20 cellular contexts compared by ENCODE assay signal in the genomic region with DNA sequence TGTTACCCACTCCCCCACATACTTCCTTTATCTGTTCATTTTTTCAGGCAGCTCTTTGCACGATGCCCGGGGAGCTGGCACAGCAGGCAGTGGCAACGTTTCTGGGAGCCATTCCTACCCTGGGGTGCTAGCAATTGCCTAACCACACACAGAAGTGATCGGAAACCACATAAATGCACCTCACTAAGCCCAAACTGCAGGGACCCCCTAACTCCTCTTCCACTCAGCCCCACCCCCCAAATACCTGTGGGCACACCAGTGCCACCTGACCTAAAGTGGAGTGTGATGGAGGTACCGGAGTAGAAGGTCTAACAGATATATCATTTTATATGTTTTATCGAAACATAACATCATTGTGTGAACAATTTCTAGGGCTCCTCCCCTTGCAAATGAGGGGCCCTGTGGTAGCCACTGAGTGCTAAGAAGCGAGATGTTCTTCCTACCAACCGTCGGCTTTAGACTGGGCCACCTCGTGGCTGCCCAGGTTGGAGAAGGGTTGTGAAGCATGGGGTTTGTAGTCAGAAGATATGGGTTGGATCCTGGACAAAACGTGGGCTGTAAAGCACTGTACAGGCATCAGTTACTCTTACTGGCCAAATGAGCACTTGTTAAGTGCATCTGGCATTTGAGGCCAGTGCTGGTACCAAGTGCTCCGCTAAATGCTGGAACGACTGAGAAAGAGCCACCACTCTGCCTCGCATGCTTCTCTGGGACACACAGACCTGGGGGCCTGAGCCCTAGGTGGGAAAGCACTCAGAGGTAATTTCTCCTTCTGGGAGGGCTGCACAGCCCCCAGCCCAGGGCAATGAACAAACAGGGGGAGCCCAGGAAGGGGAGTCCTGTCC. TPM values are rescaled to one million over a fixed set of nuclear protein-coding genes. Genes with fewer than 3 reads are reported as not detected.
DNase-seq lines count a peak whose midpoint lies in the region; ATAC-seq and TF ChIP-seq lines count a peak whose summit lies in the region.
"Had no signal": no experiment of that assay in that cellular context is flagged by ENCODE, and none has a peak within 500 bp of the region (broad histone marks: within the 10 kb centered on the region; RNA-seq: fewer than 3 reads in every experiment).

No MANE protein-coding gene starts in this region.

- H3K27ac ChIP-seq in osteoblast (ENCODE audit: low read depth, low read length) (no peak overlapping the region), vagina (peak overlapping the region; percentile 6)
- H3K27ac ChIP-seq: C4-2B, GM23248 had no signal

- no peaks in the 10 kb centered on the region for H3K9me3 ChIP-seq in osteoblast (ENCODE audit: low read depth, low read length)
- H3K9me3 ChIP-seq in vagina = no peaks in the 10 kb centered on the region

- DNase-seq in activated naive CD8-positive, alpha-beta T cell treated with anti-CD3 and anti-CD28 coated beads, Interleukin-2, amount 10 ng/mL, durations not matched to agents 7 days and 5 days = peak; percentile 15
- no peak for DNase-seq in activated naive CD8-positive, alpha-beta T cell treated with anti-CD3 and anti-CD28 coated beads for 36 hours
- DNase-seq in glutamatergic neuron = peak; percentile 12
- DNase-seq in osteoblast (ENCODE audit: insufficient read length, low spot score, missing footprints) = peak; percentile 65
- DNase-seq in vagina (ENCODE audit: extremely low spot score in 2 of 2) = no peak
- no peak for DNase-seq in NCI-H1092 treated with DMSO at 0.1 percent for 48 hours (lab: John Stamatoyannopoulos, UW)
- DNase-seq in HUDEP-2 (lab: John Stamatoyannopoulos, UW; ENCODE audit: unreplicated experiment in 76 of 76) = no peak
- DNase-seq in NCI-H524 (lab: John Stamatoyannopoulos, UW) = no peak
- DNase-seq: DMS 273 treated with DMSO at 0.1 percent for 48 hours, GDM1, GM23248, NCI-H1417, NCI-H187 treated with DMSO at 0.1 percent for 48 hours, NCI-H2171, NCI-H446, OCI-M1 had no signal

- no peak overlapping the region for H2AFZ ChIP-seq in osteoblast (ENCODE audit: low read length)
- H2AFZ ChIP-seq: GM23248 had no signal

- no peaks in the 10 kb centered on the region for H3K9me3 Mint-ChIP-seq in activated naive CD8-positive, alpha-beta T cell treated with anti-CD3 and anti-CD28 coated beads, Interleukin-2, amount 10 ng/mL, durations not matched to agents 7 days and 5 days
- H3K9me3 Mint-ChIP-seq in activated naive CD8-positive, alpha-beta T cell treated with anti-CD3 and anti-CD28 coated beads for 36 hours = peaks cover 9% of the 10 kb centered on the region
- peaks cover 9% of the 10 kb centered on the region for H3K9me3 Mint-ChIP-seq in glutamatergic neuron (ENCODE audit: unreplicated experiment)

- POLR2A ChIA-PET in activated naive CD8-positive, alpha-beta T cell treated with anti-CD3 and anti-CD28 coated beads, Interleukin-2, amount 10 ng/mL, durations not matched to agents 7 days and 5 days (lab: Charles Lee) = no interaction called here

- no peaks in the 10 kb centered on the region for H3K36me3 Mint-ChIP-seq in activated naive CD8-positive, alpha-beta T cell treated with anti-CD3 and anti-CD28 coated beads, Interleukin-2, amount 10 ng/mL, durations not matched to agents 7 days and 5 days
- H3K36me3 Mint-ChIP-seq in activated naive CD8-positive, alpha-beta T cell treated with anti-CD3 and anti-CD28 coated beads for 36 hours = no peaks in the 10 kb centered on the region
- no peaks in the 10 kb centered on the region for H3K36me3 Mint-ChIP-seq in glutamatergic neuron (ENCODE audit: unreplicated experiment)

- H3K79me2 ChIP-seq in osteoblast (ENCODE audit: insufficient read depth, low read length) = no peaks in the 10 kb centered on the region

- H3K4me3 ChIP-seq in osteoblast (ENCODE audit: insufficient read depth, low read length) = no peak overlapping the region
- H3K4me3 ChIP-seq in vagina = no peak overlapping the region
- H3K4me3 ChIP-seq: GM12878, GM23248 had no signal

- no peak for TF ChIP-seq POLR2A in vagina (IDR thresholded peaks at IDR 0.05)

- H3K36me3 ChIP-seq in osteoblast (ENCODE audit: insufficient read depth, low read length) = no peaks in the 10 kb centered on the region
- no peaks in the 10 kb centered on the region for H3K36me3 ChIP-seq in vagina

- no peaks in the 10 kb centered on the region for H3K4me1 ChIP-seq in osteoblast (ENCODE audit: insufficient read depth, low read length)
- peaks cover 8% of the 10 kb centered on the region for H3K4me1 ChIP-seq in vagina

- ATAC-seq in activated naive CD8-positive, alpha-beta T cell treated with anti-CD3 and anti-CD28 coated beads, Interleukin-2, amount 10 ng/mL, durations not matched to agents 7 days and 5 days (ENCODE audit: low read depth) = no peak
- ATAC-seq: GM12878, HCT116 had no signal

- H3K27me3 ChIP-seq in osteoblast (ENCODE audit: insufficient read depth, low read length) (peaks cover 32% of the 10 kb centered on the region), vagina (no peaks in the 10 kb centered on the region)

- H3K4me2 ChIP-seq in osteoblast (ENCODE audit: insufficient read depth, low read length) = no peak overlapping the region

- TF ChIP-seq CTCF in glutamatergic neuron (IDR thresholded peaks at IDR 0.05; ENCODE audit: partially characterized antibody, unreplicated experiment) (no peak), osteoblast (IDR thresholded peaks at IDR 0.05; ENCODE audit: extremely low read depth, low read depth, low read length) (no peak), vagina (IDR thresholded peaks at IDR 0.05) (no peak)

- intact Hi-C loops in vagina (cut with DNase I) = no loop called here

- H3K27me3 Mint-ChIP-seq in activated naive CD8-positive, alpha-beta T cell treated with anti-CD3 and anti-CD28 coated beads, Interleukin-2, amount 10 ng/mL, durations not matched to agents 7 days and 5 days = peaks cover 7% of the 10 kb centered on the region
- H3K27me3 Mint-ChIP-seq in activated naive CD8-positive, alpha-beta T cell treated with anti-CD3 and anti-CD28 coated beads for 36 hours = peaks cover 9% of the 10 kb centered on the region
- peaks cover 5% of the 10 kb centered on the region for H3K27me3 Mint-ChIP-seq in glutamatergic neuron (ENCODE audit: unreplicated experiment)

- no peak overlapping the region for H3K4me3 Mint-ChIP-seq in activated naive CD8-positive, alpha-beta T cell treated with anti-CD3 and anti-CD28 coated beads, Interleukin-2, amount 10 ng/mL, durations not matched to agents 7 days and 5 days
- H3K4me3 Mint-ChIP-seq in activated naive CD8-positive, alpha-beta T cell treated with anti-CD3 and anti-CD28 coated beads for 36 hours = no peak overlapping the region
- no peak overlapping the region for H3K4me3 Mint-ChIP-seq in glutamatergic neuron (ENCODE audit: unreplicated experiment)

- no peaks in the 10 kb centered on the region for H4K20me1 ChIP-seq in osteoblast (ENCODE audit: insufficient read depth, low read length)

- H3K4me1 Mint-ChIP-seq in activated naive CD8-positive, alpha-beta T cell treated with anti-CD3 and anti-CD28 coated beads, Interleukin-2, amount 10 ng/mL, durations not matched to agents 7 days and 5 days = peaks cover 3% of the 10 kb centered on the region
- peaks cover 2% of the 10 kb centered on the region for H3K4me1 Mint-ChIP-seq in activated naive CD8-positive, alpha-beta T cell treated with anti-CD3 and anti-CD28 coated beads for 36 hours
- H3K4me1 Mint-ChIP-seq in glutamatergic neuron (ENCODE audit: low read depth, unreplicated experiment) = peaks cover 11% of the 10 kb centered on the region

- H3K27ac Mint-ChIP-seq in activated naive CD8-positive, alpha-beta T cell treated with anti-CD3 and anti-CD28 coated beads, Interleukin-2, amount 10 ng/mL, durations not matched to agents 7 days and 5 days = no peak overlapping the region
- no peak overlapping the region for H3K27ac Mint-ChIP-seq in activated naive CD8-positive, alpha-beta T cell treated with anti-CD3 and anti-CD28 coated beads for 36 hours
- H3K27ac Mint-ChIP-seq in glutamatergic neuron (ENCODE audit: unreplicated experiment) = no peak overlapping the region

RNA-seq across cellular contexts. Expression of a gene that starts 2.8 kb away (rescaled TPM):
- not detected for total RNA-seq in activated naive CD8-positive, alpha-beta T cell treated with anti-CD3 and anti-CD28 coated beads, Interleukin-2, amount 10 ng/mL, durations not matched to agents 7 days and 5 days
- total RNA-seq in activated naive CD8-positive, alpha-beta T cell treated with anti-CD3 and anti-CD28 coated beads for 36 hours = not detected
- total RNA-seq in glutamatergic neuron (ENCODE audit: unreplicated experiment) (not detected), osteoblast (not detected in 2 replicates), vagina (not detected)
- total RNA-seq: GM12878, GM23248, RPMI7951 had no signal

RNA-seq across cellular contexts. Expression of a gene that starts 35.0 kb away (rescaled TPM):
- total RNA-seq in activated naive CD8-positive, alpha-beta T cell treated with anti-CD3 and anti-CD28 coated beads, Interleukin-2, amount 10 ng/mL, durations not matched to agents 7 days and 5 days = not detected
- not detected for total RNA-seq in activated naive CD8-positive, alpha-beta T cell treated with anti-CD3 and anti-CD28 coated beads for 36 hours
- 1.0 TPM for total RNA-seq in glutamatergic neuron (ENCODE audit: unreplicated experiment)
- total RNA-seq in osteoblast = 39.4 and 41.5 TPM in 2 replicates
- total RNA-seq in vagina = 84.5 TPM
- total RNA-seq: GM12878, RPMI7951 had no signal

Comparison
In these comparisons a context has a peak if more than half of its experiments do, and no peak if none do; other contexts are left out.
1. DNase-seq: peak in activated naive CD8-positive, alpha-beta T cell treated with anti-CD3 and anti-CD28 coated beads, Interleukin-2, amount 10 ng/mL, durations not matched to agents 7 days and 5 days (single experiment), glutamatergic neuron (single experiment) and osteoblast (single experiment); none in activated naive CD8-positive, alpha-beta T cell treated with anti-CD3 and anti-CD28 coated beads for 36 hours (single experiment), vagina (0 of 2), NCI-H1092 treated with DMSO at 0.1 percent for 48 hours (single experiment), HUDEP-2 (0 of 76) and NCI-H524 (0 of 2).
2. RNA of a gene that starts 35.0 kb away (total RNA-seq): 84.5 TPM in vagina (single experiment) and 39.4 to 41.5 TPM in osteoblast; 1.0 TPM in glutamatergic neuron (single experiment), not detected in activated naive CD8-positive, alpha-beta T cell treated with anti-CD3 and anti-CD28 coated beads, Interleukin-2, amount 10 ng/mL, durations not matched to agents 7 days and 5 days and not detected in activated naive CD8-positive, alpha-beta T cell treated with anti-CD3 and anti-CD28 coated beads for 36 hours; every median in the first group is over 10 times any median in the second.